ENCODE assay signal across 8 cellular contexts in genomic region chr6:27839303-27840081, GRCh38.
DNase-seq lines count a peak whose midpoint lies in the region; ATAC-seq and TF ChIP-seq lines count a peak whose summit lies in the region.

No MANE protein-coding gene starts in this region.

- ATAC-seq in HCT116 (peak; percentile 28), HG03097 (IDR thresholded peaks at IDR 0.05; ENCODE audit: low FRiP score, unreplicated experiment) (no peak), HG03159 (IDR thresholded peaks at IDR 0.05; ENCODE audit: unreplicated experiment) (no peak)

- no peak for TF ChIP-seq RAD21 in HCT116 (IDR thresholded peaks at IDR 0.05; ENCODE audit: low read depth)

- peak overlapping the region; percentile 98 for H3K27ac ChIP-seq in HCT116 (ENCODE audit: low read depth, low read length)
- H3K27ac ChIP-seq in epithelial cell of prostate: peak overlapping the region; percentile 91

- no peak for TF ChIP-seq CTCF in HCT116 (IDR thresholded peaks at IDR 0.05 in 2 of 3, conservative IDR thresholded peaks at IDR 0.05 in 1 of 3; ENCODE audit: borderline replicate concordance in 1 of 3, insufficient read depth in 1 of 3, low read depth in 2 of 3, low read length in 2 of 3)

- intact Hi-C loops in HCT116 (cut with micrococcal nuclease): no loop called here

- H3K9me2 ChIP-seq in HCT116 (ENCODE audit: insufficient read depth): no peaks in the 10 kb centered on the region

- POLR2A ChIA-PET in HCT116 (lab: Charles Lee): interaction anchor here (0.9 to 11.9 kb wide), 12 partner anchors 9 to 1735 kb away, joined by 3 to 422 read pairs (median 32); a partner anchor contains a TSS

- CTCF ChIA-PET in HCT116 (lab: Charles Lee): no interaction called here

- H3K9me3 ChIP-seq in HCT116 (ENCODE audit: control insufficient read depth in 1 of 2, insufficient read depth in 1 of 2, low read depth in 1 of 2, low read length in 2 of 2) (no peaks in the 10 kb centered on the region), neuron (ENCODE audit: low read length) (no peaks in the 10 kb centered on the region)

- RAD21 ChIA-PET in HCT116 (lab: Charles Lee; ENCODE audit: low non-redundant PET in 1 of 2, low total read pairs in 2 of 2, uncharacterized antibody in 2 of 2, unreplicated experiment in 2 of 2): interaction anchor here in 1 of 2 experiments (2.9 kb wide), 1 partner anchor 51 kb away, joined by 18 read pairs; a partner anchor contains a TSS

- H3K4me1 ChIP-seq in HCT116 (ENCODE audit: control insufficient read depth in 1 of 2, insufficient read depth in 2 of 2, low read length in 2 of 2) (peaks cover 20 to 36% of the 10 kb centered on the region in 2 experiments), neuron (ENCODE audit: insufficient read depth, low read length) (peaks cover 25% of the 10 kb centered on the region)

- no peak for TF ChIP-seq POLR2A in HCT116 (IDR thresholded peaks at IDR 0.05; ENCODE audit: borderline replicate concordance, extremely low read depth, insufficient read depth, insufficient read length)

- no peaks in the 10 kb centered on the region; a peak in 1 of 4 replicates for H3K36me3 ChIP-seq in HCT116 (ENCODE audit: control insufficient read depth in 1 of 2, insufficient read depth in 2 of 2, low read length in 2 of 2)
- H3K36me3 ChIP-seq in neuron (ENCODE audit: insufficient read depth, low read length): no peaks in the 10 kb centered on the region

- BruUV-seq in HCT116 (replicated peaks; lab: Mats Ljungman, UMichigan): no TSS peak

- no peaks in the 10 kb centered on the region for H4K20me1 ChIP-seq in HCT116 (ENCODE audit: insufficient read depth)

- H3K27me3 ChIP-seq in HCT116 (ENCODE audit: insufficient read depth, low read length) (no peaks in the 10 kb centered on the region), neuron (ENCODE audit: insufficient read depth, low read length) (no peaks in the 10 kb centered on the region)

- H3K4me3 ChIP-seq in HCT116 (replicated peaks in 1 of 2; ENCODE audit: low read depth in 1 of 2, low read length in 2 of 2) (peak overlapping the region; percentile 65 to 78), neuron (ENCODE audit: low read length) (peak overlapping the region; percentile 86)

- H2AFZ ChIP-seq in HCT116 (ENCODE audit: low read depth, low read length, poor library complexity, severe bottlenecking): no peak overlapping the region
- no peak overlapping the region for H2AFZ ChIP-seq in neuron (ENCODE audit: low read depth, low read length)

- peak overlapping the region; percentile 82 for H3K4me2 ChIP-seq in HCT116 (ENCODE audit: low read length)

- H3K9ac ChIP-seq in HCT116 (ENCODE audit: low read length): peak overlapping the region; percentile 99

- DNase-seq in COLO668 (lab: John Stamatoyannopoulos, UW; ENCODE audit: unreplicated experiment): peak; percentile 4
- DNase-seq in HCT116 (ENCODE audit: low read depth, low spot score): no peak
- DNase-seq in RPMI7951 (ENCODE audit: low read depth): peak; percentile 92
- no peak for DNase-seq in epithelial cell of prostate (ENCODE audit: low read depth, low spot score)
- DNase-seq in cerebellar nuclear complex (lab: John Stamatoyannopoulos, UW): no peak

- no peaks in the 10 kb centered on the region; the same call in 1 of the 2 replicates for H3K79me2 ChIP-seq in HCT116 (ENCODE audit: insufficient read depth, low read length)

TF ChIP-seq in HCT116, 20 proteins besides CTCF, POLR2A, EP300 and RAD21:
- TF ChIP-seq CEBPB (IDR thresholded peaks at IDR 0.05; ENCODE audit: low read depth): no peak
- TF ChIP-seq ZNF274 (IDR thresholded peaks at IDR 0.05; ENCODE audit: low read depth, low read length): no peak
- TF ChIP-seq EZH2phosphoT487 (IDR thresholded peaks at IDR 0.05; ENCODE audit: borderline replicate concordance): no peak
- no peak for TF ChIP-seq SIN3A (IDR thresholded peaks at IDR 0.05; ENCODE audit: low read depth)
- no peak for TF ChIP-seq TCF7L2 (IDR thresholded peaks at IDR 0.05; ENCODE audit: borderline replicate concordance, extremely low read depth, insufficient read depth, insufficient read length)
- TF ChIP-seq REST (IDR thresholded peaks at IDR 0.05; ENCODE audit: low read depth): no peak
- no peak for TF ChIP-seq EZH2 (IDR thresholded peaks at IDR 0.05)
- peak; percentile 64 for TF ChIP-seq POLR2AphosphoS5 (IDR thresholded peaks at IDR 0.05; ENCODE audit: low read depth, low read length)
- TF ChIP-seq ELF1 (IDR thresholded peaks at IDR 0.05; ENCODE audit: borderline replicate concordance, low read depth): no peak
- no peak for TF ChIP-seq SRF (IDR thresholded peaks at IDR 0.05; ENCODE audit: low read depth)
- TF ChIP-seq ATF3 (IDR thresholded peaks at IDR 0.05): no peak
- TF ChIP-seq SP1 (IDR thresholded peaks at IDR 0.05; ENCODE audit: low read depth): peak; percentile 63
- TF ChIP-seq MAX (IDR thresholded peaks at IDR 0.05): no peak
- no peak for TF ChIP-seq YY1 (IDR thresholded peaks at IDR 0.05; ENCODE audit: extremely low read depth, insufficient replicate concordance, low read depth, low read length)
- no peak for TF ChIP-seq ZFX (IDR thresholded peaks at IDR 0.05)
- no peak for TF ChIP-seq EGR1 (IDR thresholded peaks at IDR 0.05; ENCODE audit: low read depth)
- peak; percentile 24 for TF ChIP-seq JUND (IDR thresholded peaks at IDR 0.05)
- no peak for TF ChIP-seq ZBTB33 (IDR thresholded peaks at IDR 0.05; ENCODE audit: extremely low read depth, insufficient replicate concordance, low read length)
- no peak for TF ChIP-seq FOSL1 (IDR thresholded peaks at IDR 0.05; ENCODE audit: low read depth)
- no peak for TF ChIP-seq CBX3 (IDR thresholded peaks at IDR 0.05; ENCODE audit: low read depth)

Comparison
In these comparisons a context has a peak if more than half of its experiments do, and no peak if none do; other contexts are left out.
1. DNase-seq: peak in COLO668 (single experiment) and RPMI7951 (single experiment); none in HCT116 (single experiment), epithelial cell of prostate (single experiment) and cerebellar nuclear complex (0 of 2).